ENCODE assay signal across 8 cellular contexts in genomic region chr18:9615280-9615797, GRCh38. TPM values are rescaled to one million over a fixed set of nuclear protein-coding genes. Genes with fewer than 3 reads are reported as not detected.
DNase-seq lines count a peak whose midpoint lies in the region; ATAC-seq and TF ChIP-seq lines count a peak whose summit lies in the region.

No MANE protein-coding gene starts in this region.

- 59% methylated on average over 11 of the region's 13 CpGs for WGBS in right lobe of liver (ENCODE audit: insufficient coverage, low coverage, low lambda C conversion rate, missing lambda C conversion rate)
- WGBS in thyroid gland, 2 donors = 54 to 60% methylated on average over 13 of the region's 13 CpGs

- H3K27ac ChIP-seq in right lobe of liver = peak overlapping the region; percentile 68 to 92 (median 81)
- peak overlapping the region; percentile 79 to 97 (median 94) for H3K27ac ChIP-seq in thyroid gland

- peaks cover 34% of the 10 kb centered on the region for H3K4me1 Mint-ChIP-seq in activated T-cell treated with anti-CD3 and anti-CD28 coated beads, Interleukin-2, amount 50 U/mL, for 4 hours (ENCODE audit: low read depth)

- no peaks in the 10 kb centered on the region for H3K9me3 ChIP-seq in right lobe of liver
- H3K9me3 ChIP-seq in thyroid gland = no peaks in the 10 kb centered on the region

- H3K4me1 ChIP-seq in right lobe of liver (peaks cover 0 to 6% (median 3%) of the 10 kb centered on the region in 4 donors), thyroid gland (peaks cover 16 to 21% of the 10 kb centered on the region in 2 donors)

- H3K27me3 ChIP-seq in right lobe of liver (no peaks in the 10 kb centered on the region), thyroid gland (no peaks in the 10 kb centered on the region)

- H3K36me3 ChIP-seq in right lobe of liver (no peaks in the 10 kb centered on the region), thyroid gland (peaks cover 0 to 9% of the 10 kb centered on the region in 2 donors)

- H3K27me3 Mint-ChIP-seq in activated T-cell treated with anti-CD3 and anti-CD28 coated beads, Interleukin-2, amount 50 U/mL, for 4 hours (ENCODE audit: low read depth) = no peaks in the 10 kb centered on the region

- in situ Hi-C loops in astrocyte of the cerebellum (cut with HindIII; ENCODE audit: low sequenced_read_pairs) = loop anchor here (5.0 kb wide), 1 partner anchor 47 kb away; no protein-coding TSS in a partner anchor

- TF ChIP-seq POLR2A in right lobe of liver (IDR thresholded peaks at IDR 0.05) = no peak
- TF ChIP-seq POLR2A in thyroid gland (IDR thresholded peaks at IDR 0.05) = no peak

- peaks cover 11% of the 10 kb centered on the region for H3K36me3 Mint-ChIP-seq in activated T-cell treated with anti-CD3 and anti-CD28 coated beads, Interleukin-2, amount 50 U/mL, for 4 hours (ENCODE audit: insufficient read depth)

- no peak for ATAC-seq in activated T-cell treated with anti-CD3 and anti-CD28 coated beads, Interleukin-2, amount 50 U/mL, for 4 hours
- ATAC-seq in right lobe of liver (no peak), HG03354 (IDR thresholded peaks at IDR 0.05; ENCODE audit: poor library complexity, severe bottlenecking, unreplicated experiment) (no peak), GM21786 (IDR thresholded peaks at IDR 0.05; ENCODE audit: unreplicated experiment) (no peak), HG03521 (IDR thresholded peaks at IDR 0.05; ENCODE audit: unreplicated experiment) (no peak)

- intact Hi-C loops in right lobe of liver (cut with DNase I) = no loop called here
- intact Hi-C loops in thyroid gland (cut with DNase I) = loop anchor here (10.0 kb wide), 1 partner anchor 119 kb away; no protein-coding TSS in a partner anchor

- H3K4me3 ChIP-seq in astrocyte of the cerebellum (ENCODE audit: low read depth, low read length) (peak overlapping the region; percentile 79), right lobe of liver (peak overlapping the region; percentile 66 to 75 (median 68)), thyroid gland (replicated peaks in 1 of 3) (peak overlapping the region in 2 of 3 donors; percentile 62 to 93)

- H3K9me3 Mint-ChIP-seq in activated T-cell treated with anti-CD3 and anti-CD28 coated beads, Interleukin-2, amount 50 U/mL, for 4 hours = no peaks in the 10 kb centered on the region

- H3K4me3 Mint-ChIP-seq in activated T-cell treated with anti-CD3 and anti-CD28 coated beads, Interleukin-2, amount 50 U/mL, for 4 hours = peak overlapping the region; percentile 78

- no peak for DNase-seq in activated T-cell treated with anti-CD3 and anti-CD28 coated beads, Interleukin-2, amount 50 U/mL, for 4 hours
- DNase-seq in activated T-cell treated with anti-CD3 and anti-CD28 coated beads, Interleukin-2, amount 50 U/mL, for 1 hour = no peak
- no peak for DNase-seq in astrocyte of the cerebellum (ENCODE audit: low read depth)
- no peak for DNase-seq in right lobe of liver
- DNase-seq in thyroid gland = no peak

- TF ChIP-seq CTCF in astrocyte of the cerebellum (IDR thresholded peaks at IDR 0.05; ENCODE audit: low read depth, low read length, missing control alignments) (no peak), right lobe of liver (IDR thresholded peaks at IDR 0.05) (no peak), thyroid gland (IDR thresholded peaks at IDR 0.05) (no peak)

RNA-seq across cellular contexts. Expression of gene PPP4R1, which starts 1.0 kb away (rescaled TPM):
- total RNA-seq in activated T-cell treated with anti-CD3 and anti-CD28 coated beads, Interleukin-2, amount 50 U/mL, for 4 hours = 10 to 100 TPM; 32.6 to 38.3 (median 36.8) TPM
- 10 to 100 TPM; 15.0 to 36.5 (median 30.1) TPM for total RNA-seq in right lobe of liver
- 100 to 1,000 TPM in 3 of 4 donors, 10 to 100 TPM in 1; 95.5 to 170 (median 110) TPM for total RNA-seq in thyroid gland
